11 cellular contexts compared by ENCODE assay signal in genomic region chr1:184986250-184986649, GRCh38. TPM values are rescaled to one million over a fixed set of nuclear protein-coding genes. Genes with fewer than 3 reads are reported as not detected.
DNase-seq lines count a peak whose midpoint lies in the region; ATAC-seq and TF ChIP-seq lines count a peak whose summit lies in the region.
"Had no signal": no experiment of that assay in that cellular context is flagged by ENCODE, and none has a peak within 500 bp of the region (broad histone marks: within the 10 kb centered on the region; RNA-seq: fewer than 3 reads in every experiment).

No MANE protein-coding gene starts in this region.

- H3K36me3 Mint-ChIP-seq in chondrocyte (ENCODE audit: low read depth), result no peaks in the 10 kb centered on the region
- no peaks in the 10 kb centered on the region for H3K36me3 Mint-ChIP-seq in osteocyte (ENCODE audit: unreplicated experiment)

- H3K4me1 Mint-ChIP-seq in chondrocyte (ENCODE audit: low read depth), result no peaks in the 10 kb centered on the region
- peaks cover 2% of the 10 kb centered on the region for H3K4me1 Mint-ChIP-seq in osteocyte (ENCODE audit: unreplicated experiment)

- H3K27ac Mint-ChIP-seq in chondrocyte (ENCODE audit: unreplicated experiment) (no peak overlapping the region), osteocyte (ENCODE audit: unreplicated experiment) (no peak overlapping the region)
- H3K27ac Mint-ChIP-seq: B cell had no signal

- no peak overlapping the region for H3K4me3 Mint-ChIP-seq in chondrocyte (ENCODE audit: unreplicated experiment)
- H3K4me3 Mint-ChIP-seq in osteocyte (ENCODE audit: unreplicated experiment), result no peak overlapping the region
- H3K4me3 Mint-ChIP-seq: B cell had no signal

- TF ChIP-seq CTCF in chondrocyte (IDR thresholded peaks at IDR 0.05) (peak; percentile 73), osteocyte (IDR thresholded peaks at IDR 0.05) (peak; percentile 43)

- H3K9me3 Mint-ChIP-seq in chondrocyte (ENCODE audit: low read depth), result no peaks in the 10 kb centered on the region
- no peaks in the 10 kb centered on the region for H3K9me3 Mint-ChIP-seq in osteocyte (ENCODE audit: unreplicated experiment)

- ATAC-seq in GM18868 (IDR thresholded peaks at IDR 0.05; ENCODE audit: unreplicated experiment) (no peak), GM21447 (IDR thresholded peaks at IDR 0.05; ENCODE audit: unreplicated experiment) (no peak)

- H3K27me3 Mint-ChIP-seq in chondrocyte (ENCODE audit: low read depth) (peaks cover 31% of the 10 kb centered on the region), osteocyte (ENCODE audit: unreplicated experiment) (peaks cover 78% of the 10 kb centered on the region)

- peak; percentile 12 for DNase-seq in NCI-H1694 treated with DMSO at 0.1 percent for 48 hours (lab: John Stamatoyannopoulos, UW)
- DNase-seq in NCI-H1694 (lab: John Stamatoyannopoulos, UW), result no peak
- DNase-seq in NCI-H460 (ENCODE audit: extremely low read depth, low read depth), result peak; percentile 13
- DNase-seq in chondrocyte (ENCODE audit: low spot score), result no peak
- no peak for DNase-seq in osteocyte (ENCODE audit: extremely low spot score, unreplicated experiment)
- DNase-seq in NK-92 (lab: John Stamatoyannopoulos, UW; ENCODE audit: unreplicated experiment), result no peak
- DNase-seq: activated naive CD4-positive, alpha-beta T cell; NCI-H1105 treated with DMSO at 0.1 percent for 48 hours had no signal

RNA-seq across cellular contexts. Expression of gene NIBAN1, which starts 11.9 kb away (rescaled TPM):
- total RNA-seq in NCI-H460 (2014; rRNA removed; shearing (Covaris generic)), result 154 and 171 TPM in 2 replicates
- 11.3 and 14.2 TPM in 2 replicates for polyA plus RNA-seq in NCI-H460 (2014; cell fraction: nucleus; rRNA removed)
- total RNA-seq in chondrocyte (22.6 to 101 TPM (median 98.7 TPM) in 3 replicates), osteocyte (12.5 and 16.5 TPM in 2 replicates)

RNA-seq across cellular contexts. Expression of gene RNF2, which starts 59.1 kb away (rescaled TPM):
- total RNA-seq in NCI-H460 (2014; rRNA removed; shearing (Covaris generic)), result 14.1 and 20.0 TPM in 2 replicates
- polyA plus RNA-seq in NCI-H460 (2014; cell fraction: nucleus; rRNA removed), result 6.3 and 7.0 TPM in 2 replicates
- total RNA-seq in chondrocyte (22.4 to 25.1 TPM (median 23.2 TPM) in 3 replicates), osteocyte (19.5 and 21.7 TPM in 2 replicates)

Comparison
In these comparisons a context has a peak if more than half of its experiments do, and no peak if none do; other contexts are left out.
1. DNase-seq: peak in NCI-H1694 treated with DMSO at 0.1 percent for 48 hours (single experiment) and NCI-H460 (single experiment); none in NCI-H1694 (single experiment), chondrocyte (single experiment), osteocyte (single experiment) and NK-92 (single experiment).